In the genomic region with DNA sequence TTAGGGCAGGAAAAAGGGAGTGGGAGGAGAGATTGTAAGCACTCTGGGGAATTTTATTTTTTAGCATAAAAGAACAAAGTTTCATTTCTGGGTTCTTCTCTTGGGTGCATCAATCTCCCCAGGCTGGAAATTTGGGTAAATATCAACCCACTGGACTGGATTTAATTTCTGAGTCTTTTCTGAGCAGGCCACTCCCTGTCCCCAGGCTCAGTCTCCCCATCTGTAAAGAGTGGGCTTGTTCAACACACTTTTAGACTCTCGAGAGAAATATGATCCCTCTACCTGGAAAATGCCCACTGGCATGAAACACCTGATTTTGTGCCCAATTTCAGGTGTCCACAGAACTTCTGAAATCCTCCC, we compare ENCODE assay signal across 9 cellular contexts. TPM values are rescaled to one million over a fixed set of nuclear protein-coding genes. Genes with fewer than 3 reads are reported as not detected.
DNase-seq lines count a peak whose midpoint lies in the region; ATAC-seq and TF ChIP-seq lines count a peak whose summit lies in the region.
"Had no signal": no experiment of that assay in that cellular context is flagged by ENCODE, and none has a peak within 500 bp of the region (broad histone marks: within the 10 kb centered on the region; RNA-seq: fewer than 3 reads in every experiment).

No MANE protein-coding gene starts in this region.

- peak overlapping the region; percentile 41; the same call in 1 of the 2 replicates for H2AFZ ChIP-seq in Karpas-422 (ENCODE audit: low read length)

- POLR2A ChIA-PET in AG04450 (lab: Yijun Ruan, JAX) = interaction anchor here (1.7 to 3.8 kb wide), 2 partner anchors 13 to 35 kb away, joined by 7 to 17 read pairs; partner anchors contain the start of genes IFT20, POLDIP2 and TNFAIP1

- ATAC-seq in natural killer cell = no peak
- no peak for ATAC-seq in HG02571 (IDR thresholded peaks at IDR 0.05; ENCODE audit: unreplicated experiment)
- ATAC-seq in HG03378 (IDR thresholded peaks at IDR 0.05; ENCODE audit: unreplicated experiment) = no peak

- peaks cover 37% of the 10 kb centered on the region for H3K79me2 ChIP-seq in Karpas-422 (ENCODE audit: low read length)

- H3K27ac Mint-ChIP-seq in natural killer cell = peak overlapping the region; percentile 85 to 93

- no peaks in the 10 kb centered on the region for H3K36me3 ChIP-seq in Karpas-422 (ENCODE audit: insufficient read depth, low read length)

- TF ChIP-seq CTCF in AG04450 (IDR thresholded peaks at IDR 0.05; ENCODE audit: low read depth, low read length) (no peak), natural killer cell (IDR thresholded peaks at IDR 0.05) (no peak)

- peaks cover 10 to 23% of the 10 kb centered on the region in 2 donors for H3K4me1 Mint-ChIP-seq in natural killer cell

- peak overlapping the region; percentile 50 for H3K9ac ChIP-seq in Karpas-422 (ENCODE audit: low read length)

- peaks cover 17% of the 10 kb centered on the region for H3K4me1 ChIP-seq in Karpas-422 (ENCODE audit: low read length)

- H3K4me3 ChIP-seq in AG04450 (ENCODE audit: low read depth, low read length) (no peak overlapping the region), Karpas-422 (ENCODE audit: low read length) (peak overlapping the region; percentile 89)

- DNase-seq in AG04450 (ENCODE audit: low read depth, low spot score) (no peak), Karpas-422 (no peak), natural killer cell (no peak), GOT3 (lab: John Stamatoyannopoulos, UW) (no peak), globus pallidus (ENCODE audit: low spot score) (no peak)

- peaks cover 14% of the 10 kb centered on the region for H4K20me1 ChIP-seq in Karpas-422 (ENCODE audit: insufficient read depth, low read depth, low read length)

- H3K9me3 Mint-ChIP-seq in natural killer cell = no peaks in the 10 kb centered on the region

- peak overlapping the region; percentile 95 for H3K4me3 Mint-ChIP-seq in natural killer cell

- H3K27me3 ChIP-seq in AG04450 (ENCODE audit: control insufficient read depth, insufficient read depth, low read length) = no peaks in the 10 kb centered on the region
- H3K27me3 ChIP-seq in Karpas-422 (ENCODE audit: low read length) = no peaks in the 10 kb centered on the region

- H3K9me2 ChIP-seq in Karpas-422 (replicated peaks; ENCODE audit: insufficient read depth, low read length) = no peaks in the 10 kb centered on the region

- intact Hi-C loops in natural killer cell (cut with micrococcal nuclease) = no loop called here

- no peaks in the 10 kb centered on the region for H3K36me3 Mint-ChIP-seq in natural killer cell

- H3K4me2 ChIP-seq in Karpas-422 (ENCODE audit: low read depth, low read length, poor library complexity, severe bottlenecking) = peak overlapping the region; percentile 69

- no peaks in the 10 kb centered on the region for H3K27me3 Mint-ChIP-seq in natural killer cell (ENCODE audit: low read depth in 2 of 2)

- H3K27ac ChIP-seq in AG04450 (ENCODE audit: low read depth, low read length) = peak overlapping the region; percentile 0
- H3K27ac ChIP-seq in Karpas-422 (ENCODE audit: low read length) = peak overlapping the region; percentile 67
- peak overlapping the region; percentile 60 for H3K27ac ChIP-seq in cingulate gyrus (ENCODE audit: low read depth, low read length)

- H3K9me3 ChIP-seq in AG04450 (ENCODE audit: control insufficient read depth, insufficient read depth, low read length) = no peaks in the 10 kb centered on the region; the same call in 1 of the 2 replicates
- no peaks in the 10 kb centered on the region for H3K9me3 ChIP-seq in Karpas-422 (ENCODE audit: low read length)

- CTCF ChIA-PET in AG04450 (lab: Charles Lee) = interaction anchor here (0.6 to 1.4 kb wide), 2 partner anchors 46 to 167 kb away, joined by 3 to 4 read pairs; no protein-coding TSS in a partner anchor

RNA-seq across cellular contexts. Expression of gene VTN, which starts 0.6 kb away (rescaled TPM):
- polyA plus RNA-seq in AG04450 (2011; rRNA removed) = 0.53 and 1.3 TPM in 2 replicates
- polyA minus RNA-seq in AG04450 (2011; rRNA and poly(A)+ RNA removed) = 0.56 and 2.5 TPM in 2 replicates
- total RNA-seq in Karpas-422 (2014; rRNA removed; shearing (Covaris generic); ENCODE audit: low replicate concordance) = 4.2 TPM in 1 of 2 replicates, not detected in the other
- not detected for total RNA-seq in natural killer cell
- total RNA-seq: mononuclear cell had no signal

RNA-seq across cellular contexts. Expression of gene SARM1, which starts 0.8 kb away (rescaled TPM):
- polyA plus RNA-seq in AG04450 (2011; rRNA removed) = 6.2 and 6.7 TPM in 2 replicates
- polyA minus RNA-seq in AG04450 (2011; rRNA and poly(A)+ RNA removed) = 10.2 TPM in 2 replicates
- total RNA-seq in Karpas-422 (2014; rRNA removed; shearing (Covaris generic); ENCODE audit: low replicate concordance) = 23.9 and 26.9 TPM in 2 replicates
- total RNA-seq in natural killer cell = 10 to 100 TPM; 25.7 to 33.0 (median 26.2) TPM

RNA-seq across cellular contexts. Expression of gene SEBOX, which starts 5.7 kb away (rescaled TPM):
- polyA plus RNA-seq in AG04450 (2011; rRNA removed) = not detected in 2 replicates
- polyA minus RNA-seq in AG04450 (2011; rRNA and poly(A)+ RNA removed) = not detected in 2 replicates
- not detected in 2 replicates for total RNA-seq in Karpas-422 (2014; rRNA removed; shearing (Covaris generic); ENCODE audit: low replicate concordance)
- total RNA-seq in natural killer cell = not detected
- total RNA-seq: mononuclear cell had no signal

RNA-seq across cellular contexts. Expression of gene POLDIP2, which starts 13.4 kb away (rescaled TPM):
- polyA plus RNA-seq in AG04450 (2011; rRNA removed) = 84.7 and 97.7 TPM in 2 replicates
- polyA minus RNA-seq in AG04450 (2011; rRNA and poly(A)+ RNA removed) = 75.2 and 89.7 TPM in 2 replicates
- total RNA-seq in Karpas-422 (2014; rRNA removed; shearing (Covaris generic); ENCODE audit: low replicate concordance) = 71.1 and 98.3 TPM in 2 replicates
- total RNA-seq in natural killer cell = 10 to 100 TPM; 30.8 to 37.0 (median 33.7) TPM

RNA-seq across cellular contexts. Expression of gene TNFAIP1, which starts 35.2 kb away (rescaled TPM):
- polyA plus RNA-seq in AG04450 (2011; rRNA removed) = 51.2 and 64.7 TPM in 2 replicates
- polyA minus RNA-seq in AG04450 (2011; rRNA and poly(A)+ RNA removed) = 64.2 and 108 TPM in 2 replicates
- total RNA-seq in Karpas-422 (2014; rRNA removed; shearing (Covaris generic); ENCODE audit: low replicate concordance) = 8.5 and 16.6 TPM in 2 replicates
- total RNA-seq in natural killer cell = 10 to 100 TPM; 10.5 to 15.7 (median 14.6) TPM

Comparison
In these comparisons a context has a peak if more than half of its experiments do, and no peak if none do; other contexts are left out.
1. H3K27ac ChIP-seq: peak in every context shown above with its lines; median percentile 67 in Karpas-422; 60 in cingulate gyrus; 0 in AG04450.